14 cellular contexts compared by ENCODE assay signal in genomic region chr1:64133036-64133435, GRCh38.
A peak's percentile ranks its signal among the peaks of the same experiment; 100 is the strongest.
DNase-seq lines count a peak whose midpoint lies in the region; ATAC-seq, FAIRE-seq and TF ChIP-seq lines count a peak whose summit lies in the region.
"Had no signal": no experiment of that assay in that cellular context is flagged by ENCODE, and none has a peak within 500 bp of the region (broad histone marks: within the 10 kb centered on the region; RNA-seq: fewer than 3 reads in every experiment).

No MANE protein-coding gene starts in this region.

- H3K27ac Mint-ChIP-seq in activated T-cell treated with anti-CD3 and anti-CD28 coated beads, Interleukin-2, amount 50 U/mL, for 24 hours: no peak overlapping the region
- H3K27ac Mint-ChIP-seq: activated CD4-positive, alpha-beta memory T cell treated with anti-CD3 and anti-CD28 coated beads, Interleukin-2, amount 10 ng/mL, durations not matched to agents 7 days and 5 days; activated naive CD4-positive, alpha-beta T cell treated with anti-CD3 and anti-CD28 coated beads, Interleukin-2, amount 50 U/mL, for 24 hours; CD8-positive, alpha-beta memory T cell; type B pancreatic cell had no signal

- no peaks in the 10 kb centered on the region for H3K36me3 Mint-ChIP-seq in activated T-cell treated with anti-CD3 and anti-CD28 coated beads, Interleukin-2, amount 50 U/mL, for 24 hours (ENCODE audit: low read depth)
- H3K36me3 Mint-ChIP-seq: activated naive CD4-positive, alpha-beta T cell treated with anti-CD3 and anti-CD28 coated beads, Interleukin-2, amount 50 U/mL, for 24 hours; CD8-positive, alpha-beta memory T cell had no signal

- H3K9me3 ChIP-seq in MG63 (no peaks in the 10 kb centered on the region), mesodermal cell (ENCODE audit: control insufficient read depth, low read length) (no peaks in the 10 kb centered on the region)
- H3K9me3 ChIP-seq: prostate gland had no signal

- no peak for FAIRE-seq in D721Med (lab: Jason Lieb, UNC)

- no peaks in the 10 kb centered on the region for H3K9me3 Mint-ChIP-seq in activated T-cell treated with anti-CD3 and anti-CD28 coated beads, Interleukin-2, amount 50 U/mL, for 24 hours
- H3K9me3 Mint-ChIP-seq: activated CD4-positive, alpha-beta memory T cell treated with anti-CD3 and anti-CD28 coated beads, Interleukin-2, amount 10 ng/mL, durations not matched to agents 7 days and 5 days; activated naive CD4-positive, alpha-beta T cell treated with anti-CD3 and anti-CD28 coated beads, Interleukin-2, amount 50 U/mL, for 24 hours; CD8-positive, alpha-beta memory T cell; type B pancreatic cell had no signal

- peaks cover 14% of the 10 kb centered on the region for H3K4me1 ChIP-seq in mesodermal cell (ENCODE audit: control insufficient read depth, insufficient read depth, low read length, poor library complexity, severe bottlenecking)
- H3K4me1 ChIP-seq: prostate gland had no signal

- TF ChIP-seq CTCF in AG10803 (conservative IDR thresholded peaks at IDR 0.05; ENCODE audit: low read length) (no peak), choroid plexus epithelial cell (conservative IDR thresholded peaks at IDR 0.05; ENCODE audit: low read depth, low read length) (no peak), D721Med (IDR thresholded peaks at IDR 0.05; ENCODE audit: insufficient read depth, missing control alignments) (no peak)

- WGBS in mesodermal cell (ENCODE audit: insufficient coverage in 2 of 2), 2 experiments: 83 to 100% methylated on average over 1 to 5 of the region's 5 CpGs

- DNase-seq in AG10803 (ENCODE audit: low read depth) (peak; percentile 95), MG63 (peak; percentile 95), choroid plexus epithelial cell (ENCODE audit: low read depth) (peak; percentile 81), D721Med (ENCODE audit: insufficient read length, low spot score) (no peak), OCI-M1 (lab: John Stamatoyannopoulos, UW) (no peak)
- no peak for DNase-seq in activated T-cell treated with anti-CD3 and anti-CD28 coated beads, Interleukin-2, amount 50 U/mL, for 24 hours
- DNase-seq: activated CD4-positive, alpha-beta memory T cell treated with anti-CD3 and anti-CD28 coated beads, Interleukin-2, amount 10 ng/mL, durations not matched to agents 7 days and 5 days; CD8-positive, alpha-beta memory T cell; NCI-H446 treated with DMSO at 0.1 percent for 48 hours had no signal

- H3K4me3 ChIP-seq in AG10803 (ENCODE audit: low read length) (no peak overlapping the region), MG63 (no peak overlapping the region), choroid plexus epithelial cell (ENCODE audit: low read depth, low read length) (no peak overlapping the region), mesodermal cell (ENCODE audit: extremely low read depth, insufficient read depth, low read length, poor library complexity, severe bottlenecking) (no peak overlapping the region)
- H3K4me3 ChIP-seq: prostate gland had no signal

- no peaks in the 10 kb centered on the region for H3K4me1 Mint-ChIP-seq in activated T-cell treated with anti-CD3 and anti-CD28 coated beads, Interleukin-2, amount 50 U/mL, for 24 hours (ENCODE audit: low read depth)
- H3K4me1 Mint-ChIP-seq: activated CD4-positive, alpha-beta memory T cell treated with anti-CD3 and anti-CD28 coated beads, Interleukin-2, amount 10 ng/mL, durations not matched to agents 7 days and 5 days; activated naive CD4-positive, alpha-beta T cell treated with anti-CD3 and anti-CD28 coated beads, Interleukin-2, amount 50 U/mL, for 24 hours; CD8-positive, alpha-beta memory T cell had no signal

- peaks cover 10% of the 10 kb centered on the region for H3K27me3 Mint-ChIP-seq in activated T-cell treated with anti-CD3 and anti-CD28 coated beads, Interleukin-2, amount 50 U/mL, for 24 hours

- H3K4me3 Mint-ChIP-seq in activated T-cell treated with anti-CD3 and anti-CD28 coated beads, Interleukin-2, amount 50 U/mL, for 24 hours: no peak overlapping the region
- H3K4me3 Mint-ChIP-seq: activated CD4-positive, alpha-beta memory T cell treated with anti-CD3 and anti-CD28 coated beads, Interleukin-2, amount 10 ng/mL, durations not matched to agents 7 days and 5 days; activated naive CD4-positive, alpha-beta T cell treated with anti-CD3 and anti-CD28 coated beads, Interleukin-2, amount 50 U/mL, for 24 hours; CD8-positive, alpha-beta memory T cell; type B pancreatic cell had no signal

- no peaks in the 10 kb centered on the region for H3K27me3 ChIP-seq in MG63

- no peak for ATAC-seq in GM18520 (IDR thresholded peaks at IDR 0.05; ENCODE audit: unreplicated experiment)

- H3K27ac ChIP-seq in mesodermal cell (ENCODE audit: low read depth, low read length, severe bottlenecking): peak overlapping the region; percentile 2
- H3K27ac ChIP-seq: prostate gland had no signal

- H3K36me3 ChIP-seq in MG63 (no peaks in the 10 kb centered on the region), mesodermal cell (ENCODE audit: control insufficient read depth, insufficient read depth, low read length) (no peaks in the 10 kb centered on the region)
- H3K36me3 ChIP-seq: prostate gland had no signal

Comparison
In these comparisons a context has a peak if more than half of its experiments do, and no peak if none do; other contexts are left out.
1. DNase-seq: peak in AG10803 (single experiment), MG63 (single experiment) and choroid plexus epithelial cell (single experiment); none in D721Med (single experiment), activated T-cell treated with anti-CD3 and anti-CD28 coated beads, Interleukin-2, amount 50 U/mL, for 24 hours (single experiment) and OCI-M1 (single experiment).